In genomic region chr2:230944804-230945372, GRCh38 we compare ENCODE assay signal across 1 cellular context.
TF ChIP-seq lines count a peak whose summit lies in the region.

No MANE protein-coding gene starts in this region.

TF ChIP-seq in HepG2, 621 proteins besides CTCF, POLR2A, EP300 and RAD21:
- TF ChIP-seq NFIB (CRISPR knock-in tag; IDR thresholded peaks at IDR 0.05; ENCODE audit: borderline replicate concordance) (no peak), KLF15 (CRISPR knock-in tag; IDR thresholded peaks at IDR 0.05; ENCODE audit: borderline replicate concordance) (no peak), KLF6 (CRISPR knock-in tag; IDR thresholded peaks at IDR 0.05) (no peak), ZNF343 (CRISPR knock-in tag; IDR thresholded peaks at IDR 0.05) (no peak), ZNF839 (CRISPR knock-in tag; IDR thresholded peaks at IDR 0.05; ENCODE audit: borderline replicate concordance) (no peak), HOXA3 (CRISPR knock-in tag; IDR thresholded peaks at IDR 0.05) (no peak), FOXK1 (CRISPR knock-in tag; IDR thresholded peaks at IDR 0.05; ENCODE audit: borderline replicate concordance, low read depth) (no peak), ZBTB14 (CRISPR knock-in tag; IDR thresholded peaks at IDR 0.05) (no peak), SP4 (CRISPR knock-in tag; IDR thresholded peaks at IDR 0.05) (no peak), ZNF737 (CRISPR knock-in tag; IDR thresholded peaks at IDR 0.05; ENCODE audit: borderline replicate concordance) (no peak), ZBTB42 (CRISPR knock-in tag; IDR thresholded peaks at IDR 0.05) (no peak), SP140L (CRISPR knock-in tag; IDR thresholded peaks at IDR 0.05; ENCODE audit: borderline replicate concordance) (no peak), PREB (CRISPR knock-in tag; IDR thresholded peaks at IDR 0.05) (no peak), HOMEZ (CRISPR knock-in tag; IDR thresholded peaks at IDR 0.05; ENCODE audit: low read depth) (no peak), KIAA2018 (CRISPR knock-in tag; IDR thresholded peaks at IDR 0.05; ENCODE audit: borderline replicate concordance) (no peak), ZSCAN12 (CRISPR knock-in tag; IDR thresholded peaks at IDR 0.05) (no peak), KAT2B (IDR thresholded peaks at IDR 0.05; ENCODE audit: borderline replicate concordance, low read depth, low read length) (no peak), TSC22D2 (CRISPR knock-in tag; IDR thresholded peaks at IDR 0.05; ENCODE audit: borderline replicate concordance) (no peak)
